Comparison of ENCODE assay signal across 8 cellular contexts in the genomic region with DNA sequence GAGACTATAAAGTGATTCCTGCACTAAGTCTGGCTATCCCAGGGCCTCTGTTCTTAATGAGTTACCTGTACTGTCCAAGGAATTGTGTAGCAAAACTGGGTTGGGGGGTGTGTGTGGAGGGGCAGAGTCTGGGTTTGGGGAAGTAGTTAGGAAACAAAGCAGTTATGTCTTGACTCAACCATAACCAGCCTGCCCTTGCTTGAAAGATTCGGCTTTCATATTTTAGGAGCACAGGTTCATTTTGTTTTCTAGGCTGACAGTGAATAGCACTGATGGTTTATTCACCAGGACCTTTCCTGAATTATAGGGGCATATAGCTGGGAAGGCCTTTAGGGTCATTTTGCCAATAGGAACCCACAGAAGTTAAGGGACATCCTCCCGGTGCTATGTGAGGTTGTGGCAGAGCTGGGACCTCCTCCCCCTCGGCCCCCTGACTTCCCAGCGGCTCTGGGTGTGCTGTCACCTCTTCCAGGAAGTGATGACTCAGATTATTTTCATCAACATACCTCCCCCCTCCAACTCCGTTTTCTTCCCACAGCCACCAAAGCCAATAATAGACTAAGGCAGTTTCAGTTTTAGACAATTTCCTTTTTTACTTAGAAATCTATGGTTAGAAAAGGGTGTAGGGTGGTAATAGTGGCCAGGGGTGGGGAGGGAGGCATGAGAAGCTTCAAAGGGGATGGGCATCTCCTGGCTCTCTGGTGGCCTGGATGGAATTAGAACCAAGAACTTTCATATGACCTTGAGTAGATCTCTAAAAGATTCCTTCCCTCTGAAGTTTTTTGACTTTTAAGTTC.
A peak's percentile ranks its signal among the peaks of the same experiment; 100 is the strongest.
DNase-seq lines count a peak whose midpoint lies in the region; ATAC-seq and TF ChIP-seq lines count a peak whose summit lies in the region.

No MANE protein-coding gene starts in this region.

- peaks cover 2% of the 10 kb centered on the region for H3K36me3 Mint-ChIP-seq in activated naive CD8-positive, alpha-beta T cell treated with anti-CD3 and anti-CD28 coated beads, Interleukin-2, amount 50 U/mL, for 24 hours (ENCODE audit: low read depth)

- H3K4me3 Mint-ChIP-seq in activated naive CD8-positive, alpha-beta T cell treated with anti-CD3 and anti-CD28 coated beads, Interleukin-2, amount 50 U/mL, for 24 hours: peak overlapping the region; percentile 30

- H3K9me3 Mint-ChIP-seq in activated naive CD8-positive, alpha-beta T cell treated with anti-CD3 and anti-CD28 coated beads, Interleukin-2, amount 50 U/mL, for 24 hours: no peaks in the 10 kb centered on the region

- peak overlapping the region; percentile 86 for H3K27ac Mint-ChIP-seq in activated naive CD8-positive, alpha-beta T cell treated with anti-CD3 and anti-CD28 coated beads, Interleukin-2, amount 50 U/mL, for 24 hours

- DNase-seq in activated naive CD8-positive, alpha-beta T cell treated with anti-CD3 and anti-CD28 coated beads, Interleukin-2, amount 50 U/mL, for 24 hours: peak; percentile 69
- DNase-seq in kidney tubule cell (ENCODE audit: low spot score) (peak; percentile 70), DMS114 treated with DMSO at 0.1 percent for 48 hours (lab: John Stamatoyannopoulos, UW; ENCODE audit: unreplicated experiment) (no peak), NCI-H510A treated with DMSO at 0.1 percent for 48 hours (lab: John Stamatoyannopoulos, UW) (no peak)
- peak; percentile 38 for DNase-seq in stimulated activated CD8-positive, alpha-beta memory T cell treated with anti-CD3 and anti-CD28 coated beads, Interleukin-12 subunit alpha, Interleukin-12 subunit beta, amount 100 ng/mL, for 1 hour (ENCODE audit: low read depth)

- peaks cover 91% of the 10 kb centered on the region for H3K4me1 Mint-ChIP-seq in activated naive CD8-positive, alpha-beta T cell treated with anti-CD3 and anti-CD28 coated beads, Interleukin-2, amount 50 U/mL, for 24 hours

- no peaks in the 10 kb centered on the region for H3K27me3 Mint-ChIP-seq in activated naive CD8-positive, alpha-beta T cell treated with anti-CD3 and anti-CD28 coated beads, Interleukin-2, amount 50 U/mL, for 24 hours

- ATAC-seq in GM18502 (IDR thresholded peaks at IDR 0.05; ENCODE audit: poor library complexity, unreplicated experiment) (peak; percentile 62), HG02981 (IDR thresholded peaks at IDR 0.05; ENCODE audit: unreplicated experiment) (peak; percentile 55), SK-N-SH treated with all-trans-retinoic acid at 6 μM for 48 hours (peak; percentile 65)
- peak; percentile 77 for ATAC-seq in activated naive CD8-positive, alpha-beta T cell treated with anti-CD3 and anti-CD28 coated beads, Interleukin-2, amount 50 U/mL, for 24 hours

TF ChIP-seq in SK-N-SH treated with all-trans-retinoic acid at 6 μM for 48 hours, 23 proteins besides CTCF, POLR2A, EP300 and RAD21:
- TF ChIP-seq ZNF70 (CRISPR knock-in tag; IDR thresholded peaks at IDR 0.05): no peak
- no peak for TF ChIP-seq ISL1 (CRISPR knock-in tag; IDR thresholded peaks at IDR 0.05)
- no peak for TF ChIP-seq ZNF8 (CRISPR knock-in tag; IDR thresholded peaks at IDR 0.05)
- TF ChIP-seq ZFP3 (CRISPR knock-in tag; IDR thresholded peaks at IDR 0.05): no peak
- no peak for TF ChIP-seq CSRNP3 (CRISPR knock-in tag; IDR thresholded peaks at IDR 0.05)
- no peak for TF ChIP-seq GLIS3 (CRISPR knock-in tag; IDR thresholded peaks at IDR 0.05)
TF ChIP-seq in SK-N-SH treated with all-trans-retinoic acid at 6 μM for 48 hours: peak in this region for 0.

Comparison
In these comparisons a context has a peak if more than half of its experiments do, and no peak if none do; other contexts are left out.
1. DNase-seq: peak in activated naive CD8-positive, alpha-beta T cell treated with anti-CD3 and anti-CD28 coated beads, Interleukin-2, amount 50 U/mL, for 24 hours (single experiment), kidney tubule cell (single experiment) and stimulated activated CD8-positive, alpha-beta memory T cell treated with anti-CD3 and anti-CD28 coated beads, Interleukin-12 subunit alpha, Interleukin-12 subunit beta, amount 100 ng/mL, for 1 hour (single experiment); none in DMS114 treated with DMSO at 0.1 percent for 48 hours (single experiment) and NCI-H510A treated with DMSO at 0.1 percent for 48 hours (single experiment).
2. Peak in every context shown above with its lines, with median percentiles within 50 percentile points of each other: ATAC-seq.